16 cellular contexts compared by ENCODE assay signal in the genomic region with DNA sequence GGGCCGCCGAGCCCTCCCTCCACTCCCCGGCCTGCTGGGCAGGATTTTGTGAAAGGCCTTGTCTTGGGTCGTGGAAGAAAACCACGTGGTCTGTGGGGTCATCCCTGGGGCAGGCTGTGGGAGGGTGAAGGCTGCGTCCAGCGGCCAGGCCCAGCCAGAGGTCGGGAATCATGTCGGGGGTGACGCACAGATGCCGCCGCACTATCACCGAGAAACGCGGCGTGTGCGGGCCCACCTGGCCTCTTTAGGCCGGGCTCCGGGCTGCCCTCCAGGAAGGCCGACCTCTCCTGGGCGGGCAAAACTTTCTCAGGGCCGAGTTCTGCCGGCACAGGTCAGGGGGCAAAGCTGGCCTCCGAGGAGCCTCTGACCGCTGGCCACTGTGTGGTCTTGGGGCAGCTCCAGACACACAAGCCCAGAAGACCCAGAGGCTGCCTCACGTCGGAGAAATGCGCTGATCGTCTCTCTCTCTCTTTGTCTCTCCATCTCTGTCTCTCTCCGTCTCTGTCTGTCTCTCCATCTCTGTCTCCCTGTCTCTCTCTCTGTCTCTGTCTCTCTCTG. TPM values are rescaled to one million over a fixed set of nuclear protein-coding genes. Genes with fewer than 3 reads are reported as not detected.
A peak's percentile ranks its signal among the peaks of the same experiment; 100 is the strongest.
DNase-seq lines count a peak whose midpoint lies in the region; ATAC-seq and TF ChIP-seq lines count a peak whose summit lies in the region.
"Had no signal": no experiment of that assay in that cellular context is flagged by ENCODE, and none has a peak within 500 bp of the region (broad histone marks: within the 10 kb centered on the region; RNA-seq: fewer than 3 reads in every experiment).

No MANE protein-coding gene starts in this region.

- TF ChIP-seq POLR2A in body of pancreas (IDR thresholded peaks at IDR 0.05), result no peak
- no peak for TF ChIP-seq POLR2A in right lobe of liver (IDR thresholded peaks at IDR 0.05)

- peak overlapping the region; percentile 79 for H3K27ac Mint-ChIP-seq in activated T-cell treated with anti-CD3 and anti-CD28 coated beads, Interleukin-2, amount 50 U/mL, for 24 hours
- peak overlapping the region; percentile 83 for H3K27ac Mint-ChIP-seq in stimulated activated naive B cell treated with anti-CD40 and anti-IgM and Interleukin-4, amounts not matched to agents 10 μg/mL and 1 μg/mL and 100 μg/mL, for 72 hours

- peaks cover 80% of the 10 kb centered on the region for H3K36me3 Mint-ChIP-seq in activated T-cell treated with anti-CD3 and anti-CD28 coated beads, Interleukin-2, amount 50 U/mL, for 24 hours (ENCODE audit: low read depth)
- H3K36me3 Mint-ChIP-seq in stimulated activated naive B cell treated with anti-CD40 and anti-IgM and Interleukin-4, amounts not matched to agents 10 μg/mL and 1 μg/mL and 100 μg/mL, for 72 hours, result peaks cover 46 to 53% of the 10 kb centered on the region in 2 donors
- H3K36me3 Mint-ChIP-seq: brain had no signal

- no peak overlapping the region for H3K4me3 ChIP-seq in body of pancreas
- no peak overlapping the region for H3K4me3 ChIP-seq in right lobe of liver
- H3K4me3 ChIP-seq: MG63, thyroid gland had no signal

- H3K9me3 ChIP-seq in body of pancreas (no peaks in the 10 kb centered on the region), right lobe of liver (no peaks in the 10 kb centered on the region)
- H3K9me3 ChIP-seq: MG63, thyroid gland had no signal

- 80 to 86% methylated on average over 6 to 30 of the region's 30 CpGs for WGBS in body of pancreas, 2 donors
- WGBS in right lobe of liver (ENCODE audit: insufficient coverage, low coverage, low lambda C conversion rate, missing lambda C conversion rate), result 60% methylated on average over 1 of the region's 30 CpGs

- intact Hi-C loops in body of pancreas (cut with DNase I) (no loop called here), right lobe of liver (cut with DNase I) (no loop called here)

- H3K4me1 Mint-ChIP-seq in activated T-cell treated with anti-CD3 and anti-CD28 coated beads, Interleukin-2, amount 50 U/mL, for 24 hours (ENCODE audit: low read depth), result peaks cover 42% of the 10 kb centered on the region
- peaks cover 33 to 67% of the 10 kb centered on the region in 2 donors for H3K4me1 Mint-ChIP-seq in stimulated activated naive B cell treated with anti-CD40 and anti-IgM and Interleukin-4, amounts not matched to agents 10 μg/mL and 1 μg/mL and 100 μg/mL, for 72 hours

- no peaks in the 10 kb centered on the region for H3K9me3 Mint-ChIP-seq in activated T-cell treated with anti-CD3 and anti-CD28 coated beads, Interleukin-2, amount 50 U/mL, for 24 hours
- H3K9me3 Mint-ChIP-seq in stimulated activated naive B cell treated with anti-CD40 and anti-IgM and Interleukin-4, amounts not matched to agents 10 μg/mL and 1 μg/mL and 100 μg/mL, for 72 hours, result no peaks in the 10 kb centered on the region
- H3K9me3 Mint-ChIP-seq: neural crest cell had no signal

- no peaks in the 10 kb centered on the region for H3K27me3 Mint-ChIP-seq in activated T-cell treated with anti-CD3 and anti-CD28 coated beads, Interleukin-2, amount 50 U/mL, for 24 hours
- H3K27me3 Mint-ChIP-seq in stimulated activated naive B cell treated with anti-CD40 and anti-IgM and Interleukin-4, amounts not matched to agents 10 μg/mL and 1 μg/mL and 100 μg/mL, for 72 hours, result no peaks in the 10 kb centered on the region

- H3K4me3 Mint-ChIP-seq in activated T-cell treated with anti-CD3 and anti-CD28 coated beads, Interleukin-2, amount 50 U/mL, for 24 hours, result no peak overlapping the region
- H3K4me3 Mint-ChIP-seq in stimulated activated naive B cell treated with anti-CD40 and anti-IgM and Interleukin-4, amounts not matched to agents 10 μg/mL and 1 μg/mL and 100 μg/mL, for 72 hours, result no peak overlapping the region
- H3K4me3 Mint-ChIP-seq: brain, neural crest cell had no signal

- H3K27me3 ChIP-seq in body of pancreas (no peaks in the 10 kb centered on the region), right lobe of liver (no peaks in the 10 kb centered on the region)
- H3K27me3 ChIP-seq: MG63, thyroid gland had no signal

- H3K36me3 ChIP-seq in body of pancreas (replicated peaks in 1 of 2; ENCODE audit: insufficient read depth in 1 of 2, low read depth in 2 of 2) (no peaks in the 10 kb centered on the region), right lobe of liver (no peaks in the 10 kb centered on the region)
- H3K36me3 ChIP-seq: MG63, thyroid gland had no signal

- H3K4me1 ChIP-seq in body of pancreas (no peaks in the 10 kb centered on the region), right lobe of liver (no peaks in the 10 kb centered on the region)

- DNase-seq in activated T-cell treated with anti-CD3 and anti-CD28 coated beads, Interleukin-2, amount 50 U/mL, for 24 hours, result no peak
- no peak for DNase-seq in activated T-cell treated with anti-CD3 and anti-CD28 coated beads, Interleukin-2, amount 50 U/mL, for 1 hour
- peak in 2 of 4 donors; percentile 29 to 32 for DNase-seq in body of pancreas
- no peak for DNase-seq in right lobe of liver
- DNase-seq in stimulated activated naive B cell treated with anti-CD40 and anti-IgM and Interleukin-4, amounts not matched to agents 10 μg/mL and 1 μg/mL and 100 μg/mL, for 72 hours, result no peak
- DNase-seq in T-helper 1 cell, result no peak
- no peak for DNase-seq in DMS 273 (lab: John Stamatoyannopoulos, UW; ENCODE audit: unreplicated experiment)
- DNase-seq: MG63; NCI-H2029; NK-92 treated with Interleukin-12 subunit alpha and Interleukin-12 subunit beta, amount 100 ng/mL, for 24 hours; SIG-M5; stimulated activated CD4-positive, alpha-beta T cell treated with anti-CD3 and anti-CD28 coated beads, Interleukin-12 subunit alpha, Interleukin-12 subunit beta, amount 100 ng/mL, for 4 hours had no signal

- ATAC-seq in body of pancreas (peak; percentile 66), right lobe of liver (peak; percentile 43 to 53 (median 46)), GM21515 (IDR thresholded peaks at IDR 0.05; ENCODE audit: unreplicated experiment) (no peak)
- ATAC-seq in stimulated activated naive B cell treated with anti-CD40 and anti-IgM and Interleukin-4, amounts not matched to agents 10 μg/mL and 1 μg/mL and 100 μg/mL, for 72 hours (replicated peaks), result no peak

- TF ChIP-seq CTCF in body of pancreas (IDR thresholded peaks at IDR 0.05) (no peak), right lobe of liver (IDR thresholded peaks at IDR 0.05) (no peak)

- H3K27ac ChIP-seq in body of pancreas (no peak overlapping the region), right lobe of liver (no peak overlapping the region)

RNA-seq across cellular contexts. Expression of a gene that starts 28.4 kb away (rescaled TPM):
- total RNA-seq in body of pancreas (1 to 10 TPM; 5.2 to 5.9 TPM), right lobe of liver (1 to 10 TPM in 5 of 6 experiments, under 1 TPM in 1; 1.00 to 4.3 (median 2.9) TPM)

Comparison
In these comparisons a context has a peak if more than half of its experiments do, and no peak if none do; other contexts are left out.
1. ATAC-seq: peak in body of pancreas (single experiment) and right lobe of liver (4 of 4); none in stimulated activated naive B cell treated with anti-CD40 and anti-IgM and Interleukin-4, amounts not matched to agents 10 μg/mL and 1 μg/mL and 100 μg/mL, for 72 hours (0 of 2) and GM21515 (single experiment).